Comparison of ENCODE assay signal across 14 cellular contexts in genomic region chr1:29708381-29708780, GRCh38.
DNase-seq lines count a peak whose midpoint lies in the region; ATAC-seq and TF ChIP-seq lines count a peak whose summit lies in the region.
"Had no signal": no experiment of that assay in that cellular context is flagged by ENCODE, and none has a peak within 500 bp of the region (broad histone marks: within the 10 kb centered on the region; RNA-seq: fewer than 3 reads in every experiment).

No MANE protein-coding gene starts in this region.

- H3K9me3 ChIP-seq in HCT116 (ENCODE audit: control insufficient read depth in 1 of 2, insufficient read depth in 1 of 2, low read depth in 1 of 2, low read length in 2 of 2), result no peaks in the 10 kb centered on the region
- no peaks in the 10 kb centered on the region for H3K9me3 ChIP-seq in adipocyte (ENCODE audit: control insufficient read depth, low read length)
- no peaks in the 10 kb centered on the region for H3K9me3 ChIP-seq in mesodermal cell (ENCODE audit: control insufficient read depth, low read length)
- no peaks in the 10 kb centered on the region for H3K9me3 ChIP-seq in gastrocnemius medialis
- no peaks in the 10 kb centered on the region for H3K9me3 ChIP-seq in thyroid gland
- H3K9me3 ChIP-seq: ovary, Peyer's patch had no signal

- RAD21 ChIA-PET in HCT116 (lab: Charles Lee; ENCODE audit: low non-redundant PET in 1 of 2, low total read pairs in 2 of 2, uncharacterized antibody in 2 of 2, unreplicated experiment in 2 of 2), result no interaction called here

- intact Hi-C loops in HCT116 (cut with micrococcal nuclease) (loop anchor here (10.0 kb wide), 1 partner anchor 136 kb away; no protein-coding TSS in a partner anchor), gastrocnemius medialis (cut with DNase I; ENCODE audit: low total_unique reads) (no loop called here), thyroid gland (cut with DNase I) (no loop called here)

- H4K20me1 ChIP-seq in HCT116 (ENCODE audit: insufficient read depth), result no peaks in the 10 kb centered on the region

- H3K9ac ChIP-seq in HCT116 (ENCODE audit: low read length), result peak overlapping the region; percentile 44; the same call in 1 of the 2 replicates
- H3K9ac ChIP-seq in adipocyte (ENCODE audit: low read length), result no peak overlapping the region

- no peak overlapping the region for H3K4me3 ChIP-seq in HCT116 (replicated peaks in 1 of 2; ENCODE audit: low read depth in 1 of 2, low read length in 2 of 2)
- no peak overlapping the region for H3K4me3 ChIP-seq in adipocyte (ENCODE audit: low read length)
- H3K4me3 ChIP-seq in mesodermal cell (ENCODE audit: extremely low read depth, insufficient read depth, low read length, poor library complexity, severe bottlenecking), result no peak overlapping the region
- no peak overlapping the region for H3K4me3 ChIP-seq in gastrocnemius medialis
- no peak overlapping the region for H3K4me3 ChIP-seq in thyroid gland (replicated peaks in 1 of 3)
- H3K4me3 ChIP-seq: ovary, Peyer's patch had no signal

- H3K4me1 ChIP-seq in HCT116 (ENCODE audit: control insufficient read depth in 1 of 2, insufficient read depth in 2 of 2, low read length in 2 of 2) (peaks cover 5 to 41% of the 10 kb centered on the region in 2 experiments; a peak in 3 of 4 replicates), adipocyte (ENCODE audit: control insufficient read depth, insufficient read depth, low read length) (peaks cover 6% of the 10 kb centered on the region), mesodermal cell (ENCODE audit: control insufficient read depth, insufficient read depth, low read length, poor library complexity, severe bottlenecking) (peaks cover 34% of the 10 kb centered on the region), gastrocnemius medialis (no peaks in the 10 kb centered on the region), thyroid gland (peaks cover 0 to 6% of the 10 kb centered on the region in 2 donors)
- H3K4me1 ChIP-seq: Peyer's patch had no signal

- no TSS peak for BruUV-seq in HCT116 (replicated peaks; lab: Mats Ljungman, UMichigan)

- ATAC-seq in HCT116, result no peak
- no peak for ATAC-seq in gastrocnemius medialis

- no peak overlapping the region for H2AFZ ChIP-seq in HCT116 (ENCODE audit: low read depth, low read length, poor library complexity, severe bottlenecking)

- DNase-seq in NCI-H1694 treated with DMSO at 0.1 percent for 48 hours (lab: John Stamatoyannopoulos, UW) (peak; percentile 75), NCI-H1694 (lab: John Stamatoyannopoulos, UW) (no peak), HCT116 (ENCODE audit: low read depth, low spot score) (no peak), adipocyte (ENCODE audit: low read depth) (peak; percentile 15), 8988T (no peak), gastrocnemius medialis (no peak), thyroid gland (no peak)
- DNase-seq: activated CD4-positive, CD25-positive, alpha-beta regulatory T cell treated with anti-CD3 and anti-CD28 coated beads, Interleukin-2, amount 50 U/mL, for 72 hours; HCEC 1CT; immature natural killer cell; ovary; stimulated activated CD4-positive, alpha-beta T cell treated with anti-CD3 and anti-CD28 coated beads, Interleukin-4, amount 100 ng/mL, for 24 hours had no signal

- no peak for TF ChIP-seq RAD21 in HCT116 (IDR thresholded peaks at IDR 0.05; ENCODE audit: low read depth)

- CTCF ChIA-PET in HCT116 (lab: Charles Lee), result interaction anchor here (1.8 kb wide), 1 partner anchor 377 kb away, joined by 7 read pairs; no protein-coding TSS in a partner anchor

- TF ChIP-seq POLR2A in HCT116 (IDR thresholded peaks at IDR 0.05; ENCODE audit: borderline replicate concordance, extremely low read depth, insufficient read depth, insufficient read length), result no peak
- no peak for TF ChIP-seq POLR2A in gastrocnemius medialis (IDR thresholded peaks at IDR 0.05)
- TF ChIP-seq POLR2A in thyroid gland (IDR thresholded peaks at IDR 0.05), result no peak

- in situ Hi-C loops in gastrocnemius medialis (cut with MboI; ENCODE audit: low sequenced_read_pairs in 4 of 4), result no loop called here

- no peak overlapping the region for H3K27ac ChIP-seq in HCT116 (ENCODE audit: low read depth, low read length)
- H3K27ac ChIP-seq in mesodermal cell (ENCODE audit: low read depth, low read length, severe bottlenecking), result peak overlapping the region; percentile 92
- no peak overlapping the region for H3K27ac ChIP-seq in gastrocnemius medialis
- no peak overlapping the region for H3K27ac ChIP-seq in thyroid gland
- H3K27ac ChIP-seq: ovary, Peyer's patch had no signal

- POLR2A ChIA-PET in HCT116 (lab: Charles Lee), result no interaction called here

- TF ChIP-seq CTCF in HCT116 (IDR thresholded peaks at IDR 0.05 in 2 of 3, conservative IDR thresholded peaks at IDR 0.05 in 1 of 3; ENCODE audit: borderline replicate concordance in 1 of 3, insufficient read depth in 1 of 3, low read depth in 2 of 3, low read length in 2 of 3) (no peak), gastrocnemius medialis (IDR thresholded peaks at IDR 0.05 in 4 of 5, conservative IDR thresholded peaks at IDR 0.05 in 1 of 5) (no peak), thyroid gland (IDR thresholded peaks at IDR 0.05) (no peak)

- H3K4me2 ChIP-seq in HCT116 (ENCODE audit: low read length), result peak overlapping the region; percentile 73

- no peaks in the 10 kb centered on the region for H3K36me3 ChIP-seq in HCT116 (ENCODE audit: control insufficient read depth in 1 of 2, insufficient read depth in 2 of 2, low read length in 2 of 2)
- H3K36me3 ChIP-seq in adipocyte (ENCODE audit: control insufficient read depth, insufficient read depth, low read length, severe bottlenecking), result no peaks in the 10 kb centered on the region
- no peaks in the 10 kb centered on the region for H3K36me3 ChIP-seq in mesodermal cell (ENCODE audit: control insufficient read depth, insufficient read depth, low read length)
- no peaks in the 10 kb centered on the region for H3K36me3 ChIP-seq in gastrocnemius medialis
- H3K36me3 ChIP-seq in thyroid gland, result no peaks in the 10 kb centered on the region
- H3K36me3 ChIP-seq: ovary, Peyer's patch had no signal

- 100% methylated on average over 1 of the region's 1 CpG; no CpG with 5 or more reads in 1 of the 2 experiments for WGBS in mesodermal cell (ENCODE audit: insufficient coverage in 2 of 2), 2 experiments
- 75 to 86% methylated on average over 1 of the region's 1 CpG for WGBS in thyroid gland, 2 donors

- H3K27me3 ChIP-seq in HCT116 (ENCODE audit: insufficient read depth, low read length), result no peaks in the 10 kb centered on the region
- H3K27me3 ChIP-seq in adipocyte (replicated peaks; ENCODE audit: control insufficient read depth, insufficient read depth, low read length), result peaks cover 13% of the 10 kb centered on the region
- H3K27me3 ChIP-seq in gastrocnemius medialis, result peaks cover 0 to 16% (median 7%) of the 10 kb centered on the region in 3 donors
- H3K27me3 ChIP-seq in thyroid gland, result no peaks in the 10 kb centered on the region
- H3K27me3 ChIP-seq: ovary, Peyer's patch had no signal

- no peaks in the 10 kb centered on the region for H3K9me2 ChIP-seq in HCT116 (ENCODE audit: insufficient read depth)

- no peaks in the 10 kb centered on the region for H3K79me2 ChIP-seq in HCT116 (ENCODE audit: insufficient read depth, low read length)

TF ChIP-seq in HCT116, 20 proteins besides CTCF, POLR2A, EP300 and RAD21:
- no peak for TF ChIP-seq TCF7L2 (IDR thresholded peaks at IDR 0.05; ENCODE audit: borderline replicate concordance, extremely low read depth, insufficient read depth, insufficient read length)
- no peak for TF ChIP-seq ZBTB33 (IDR thresholded peaks at IDR 0.05; ENCODE audit: extremely low read depth, insufficient replicate concordance, low read length)
- TF ChIP-seq YY1 (IDR thresholded peaks at IDR 0.05; ENCODE audit: extremely low read depth, insufficient replicate concordance, low read depth, low read length), result no peak
- TF ChIP-seq JUND (IDR thresholded peaks at IDR 0.05), result no peak

Comparison
In these comparisons a context has a peak if more than half of its experiments do, and no peak if none do; other contexts are left out.
1. DNase-seq: peak in NCI-H1694 treated with DMSO at 0.1 percent for 48 hours (single experiment) and adipocyte (single experiment); none in NCI-H1694 (single experiment), HCT116 (single experiment), 8988T (single experiment), gastrocnemius medialis (0 of 2) and thyroid gland (0 of 2).